1 cellular context compared by ENCODE assay signal in the genomic region with DNA sequence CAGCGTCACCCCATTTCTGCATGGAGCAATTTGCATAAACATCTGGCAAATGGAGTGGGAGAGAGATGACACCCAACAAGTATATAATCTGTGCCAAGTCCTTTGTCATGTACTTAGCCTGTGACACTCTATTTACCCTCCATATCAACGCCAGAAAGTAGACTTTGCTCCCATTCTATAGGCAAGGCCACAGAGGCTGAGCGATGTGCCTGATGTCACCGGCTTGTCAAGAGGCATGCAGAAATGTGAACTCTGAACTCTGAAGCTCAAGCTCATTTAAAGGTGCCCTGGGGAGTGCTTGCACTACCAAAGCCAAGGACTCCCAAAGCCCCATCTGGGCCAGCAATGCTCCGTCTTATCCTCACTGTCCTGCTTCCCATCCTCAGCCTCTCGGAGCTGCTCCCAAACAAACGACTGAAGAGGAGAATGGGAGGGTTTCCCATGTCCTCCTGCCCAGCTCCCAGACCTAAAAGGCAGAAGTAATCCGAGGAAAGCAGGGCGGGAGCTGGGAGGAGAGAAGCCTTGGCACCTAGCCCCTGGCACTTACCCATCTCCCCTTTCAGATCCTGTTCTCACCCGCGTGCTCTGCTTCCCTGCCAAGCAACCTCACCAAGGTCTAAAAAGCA.
TF ChIP-seq lines count a peak whose summit lies in the region.

No MANE protein-coding gene starts in this region.

TF ChIP-seq in HepG2, 621 proteins besides CTCF, POLR2A, EP300 and RAD21 (continued from another document and continues in another):
- no peak for TF ChIP-seq ZNF570 (CRISPR knock-in tag; IDR thresholded peaks at IDR 0.05; ENCODE audit: borderline replicate concordance)
- no peak for TF ChIP-seq ATAD3A (CRISPR knock-in tag; IDR thresholded peaks at IDR 0.05)
- peak; percentile 57; the same call in 1 of the 2 replicates for TF ChIP-seq ZNF788 (CRISPR knock-in tag; IDR thresholded peaks at IDR 0.05; ENCODE audit: borderline replicate concordance)
- TF ChIP-seq MAFG (CRISPR knock-in tag; IDR thresholded peaks at IDR 0.05): no peak
- TF ChIP-seq CCAR2 (optimal IDR thresholded peaks at IDR 0.05; ENCODE audit: low read depth, low read length): no peak
- TF ChIP-seq, protein P1, sequence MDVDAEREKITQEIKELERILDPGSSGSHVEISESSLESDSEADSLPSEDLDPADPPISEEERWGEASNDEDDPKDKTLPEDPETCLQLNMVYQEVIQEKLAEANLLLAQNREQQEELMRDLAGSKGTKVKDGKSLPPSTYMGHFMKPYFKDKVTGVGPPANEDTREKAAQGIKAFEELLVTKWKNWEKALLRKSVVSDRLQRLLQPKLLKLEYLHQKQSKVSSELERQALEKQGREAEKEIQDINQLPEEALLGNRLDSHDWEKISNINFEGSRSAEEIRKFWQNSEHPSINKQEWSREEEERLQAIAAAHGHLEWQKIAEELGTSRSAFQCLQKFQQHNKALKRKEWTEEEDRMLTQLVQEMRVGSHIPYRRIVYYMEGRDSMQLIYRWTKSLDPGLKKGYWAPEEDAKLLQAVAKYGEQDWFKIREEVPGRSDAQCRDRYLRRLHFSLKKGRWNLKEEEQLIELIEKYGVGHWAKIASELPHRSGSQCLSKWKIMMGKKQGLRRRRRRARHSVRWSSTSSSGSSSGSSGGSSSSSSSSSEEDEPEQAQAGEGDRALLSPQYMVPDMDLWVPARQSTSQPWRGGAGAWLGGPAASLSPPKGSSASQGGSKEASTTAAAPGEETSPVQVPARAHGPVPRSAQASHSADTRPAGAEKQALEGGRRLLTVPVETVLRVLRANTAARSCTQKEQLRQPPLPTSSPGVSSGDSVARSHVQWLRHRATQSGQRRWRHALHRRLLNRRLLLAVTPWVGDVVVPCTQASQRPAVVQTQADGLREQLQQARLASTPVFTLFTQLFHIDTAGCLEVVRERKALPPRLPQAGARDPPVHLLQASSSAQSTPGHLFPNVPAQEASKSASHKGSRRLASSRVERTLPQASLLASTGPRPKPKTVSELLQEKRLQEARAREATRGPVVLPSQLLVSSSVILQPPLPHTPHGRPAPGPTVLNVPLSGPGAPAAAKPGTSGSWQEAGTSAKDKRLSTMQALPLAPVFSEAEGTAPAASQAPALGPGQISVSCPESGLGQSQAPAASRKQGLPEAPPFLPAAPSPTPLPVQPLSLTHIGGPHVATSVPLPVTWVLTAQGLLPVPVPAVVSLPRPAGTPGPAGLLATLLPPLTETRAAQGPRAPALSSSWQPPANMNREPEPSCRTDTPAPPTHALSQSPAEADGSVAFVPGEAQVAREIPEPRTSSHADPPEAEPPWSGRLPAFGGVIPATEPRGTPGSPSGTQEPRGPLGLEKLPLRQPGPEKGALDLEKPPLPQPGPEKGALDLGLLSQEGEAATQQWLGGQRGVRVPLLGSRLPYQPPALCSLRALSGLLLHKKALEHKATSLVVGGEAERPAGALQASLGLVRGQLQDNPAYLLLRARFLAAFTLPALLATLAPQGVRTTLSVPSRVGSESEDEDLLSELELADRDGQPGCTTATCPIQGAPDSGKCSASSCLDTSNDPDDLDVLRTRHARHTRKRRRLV (CRISPR knock-in tag; IDR thresholded peaks at IDR 0.05): no peak
- peak; percentile 87 for TF ChIP-seq CREB1 (IDR thresholded peaks at IDR 0.05)
- no peak for TF ChIP-seq CREB1 (CRISPR knock-in tag; IDR thresholded peaks at IDR 0.05)
- TF ChIP-seq ZKSCAN1 (IDR thresholded peaks at IDR 0.05; ENCODE audit: low read length): no peak
- TF ChIP-seq GATAD1 (CRISPR knock-in tag; IDR thresholded peaks at IDR 0.05): peak; percentile 50; the same call in 1 of the 2 replicates
- TF ChIP-seq AGO2 (optimal IDR thresholded peaks at IDR 0.05; ENCODE audit: low read depth, low read length): no peak
- TF ChIP-seq, protein P2, sequence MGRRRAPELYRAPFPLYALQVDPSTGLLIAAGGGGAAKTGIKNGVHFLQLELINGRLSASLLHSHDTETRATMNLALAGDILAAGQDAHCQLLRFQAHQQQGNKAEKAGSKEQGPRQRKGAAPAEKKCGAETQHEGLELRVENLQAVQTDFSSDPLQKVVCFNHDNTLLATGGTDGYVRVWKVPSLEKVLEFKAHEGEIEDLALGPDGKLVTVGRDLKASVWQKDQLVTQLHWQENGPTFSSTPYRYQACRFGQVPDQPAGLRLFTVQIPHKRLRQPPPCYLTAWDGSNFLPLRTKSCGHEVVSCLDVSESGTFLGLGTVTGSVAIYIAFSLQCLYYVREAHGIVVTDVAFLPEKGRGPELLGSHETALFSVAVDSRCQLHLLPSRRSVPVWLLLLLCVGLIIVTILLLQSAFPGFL (CRISPR knock-in tag; IDR thresholded peaks at IDR 0.05): no peak
- TF ChIP-seq IKZF1 (IDR thresholded peaks at IDR 0.05): no peak
- 0 out of 2 replicates have a peak, but pooled peaks have one; percentile 31 for TF ChIP-seq HMG20B (CRISPR knock-in tag; conservative IDR thresholded peaks at IDR 0.05)
- TF ChIP-seq, protein P3, sequence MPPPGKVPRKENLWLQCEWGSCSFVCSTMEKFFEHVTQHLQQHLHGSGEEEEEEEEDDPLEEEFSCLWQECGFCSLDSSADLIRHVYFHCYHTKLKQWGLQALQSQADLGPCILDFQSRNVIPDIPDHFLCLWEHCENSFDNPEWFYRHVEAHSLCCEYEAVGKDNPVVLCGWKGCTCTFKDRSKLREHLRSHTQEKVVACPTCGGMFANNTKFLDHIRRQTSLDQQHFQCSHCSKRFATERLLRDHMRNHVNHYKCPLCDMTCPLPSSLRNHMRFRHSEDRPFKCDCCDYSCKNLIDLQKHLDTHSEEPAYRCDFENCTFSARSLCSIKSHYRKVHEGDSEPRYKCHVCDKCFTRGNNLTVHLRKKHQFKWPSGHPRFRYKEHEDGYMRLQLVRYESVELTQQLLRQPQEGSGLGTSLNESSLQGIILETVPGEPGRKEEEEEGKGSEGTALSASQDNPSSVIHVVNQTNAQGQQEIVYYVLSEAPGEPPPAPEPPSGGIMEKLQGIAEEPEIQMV (CRISPR knock-in tag; IDR thresholded peaks at IDR 0.05; ENCODE audit: low read depth): peak; percentile 47
- TF ChIP-seq, protein P4, sequence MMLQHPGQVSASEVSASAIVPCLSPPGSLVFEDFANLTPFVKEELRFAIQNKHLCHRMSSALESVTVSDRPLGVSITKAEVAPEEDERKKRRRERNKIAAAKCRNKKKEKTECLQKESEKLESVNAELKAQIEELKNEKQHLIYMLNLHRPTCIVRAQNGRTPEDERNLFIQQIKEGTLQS (CRISPR knock-in tag; IDR thresholded peaks at IDR 0.05): peak; percentile 86
- TF ChIP-seq ZNF263 (CRISPR knock-in tag; IDR thresholded peaks at IDR 0.05): no peak
- peak; percentile 45 for TF ChIP-seq MEF2D (CRISPR knock-in tag; IDR thresholded peaks at IDR 0.05)
- no peak for TF ChIP-seq ZSCAN20 (CRISPR knock-in tag; IDR thresholded peaks at IDR 0.05; ENCODE audit: borderline replicate concordance)
- no peak for TF ChIP-seq TP53 (CRISPR knock-in tag; conservative IDR thresholded peaks at IDR 0.05)
- no peak for TF ChIP-seq HNRNPL (IDR thresholded peaks at IDR 0.05; ENCODE audit: low read depth, low read length)
- no peak for TF ChIP-seq ZNF589 (CRISPR knock-in tag; conservative IDR thresholded peaks at IDR 0.05)
- TF ChIP-seq, protein P5, sequence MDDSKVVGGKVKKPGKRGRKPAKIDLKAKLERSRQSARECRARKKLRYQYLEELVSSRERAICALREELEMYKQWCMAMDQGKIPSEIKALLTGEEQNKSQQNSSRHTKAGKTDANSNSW (CRISPR knock-in tag; IDR thresholded peaks at IDR 0.05; ENCODE audit: borderline replicate concordance): no peak
- peak; percentile 68; the same call in 1 of the 2 replicates for TF ChIP-seq BCL6 (CRISPR knock-in tag; IDR thresholded peaks at IDR 0.05)
- TF ChIP-seq SAFB2 (CRISPR knock-in tag; IDR thresholded peaks at IDR 0.05; ENCODE audit: borderline replicate concordance, low read depth): peak; percentile 79; the same call in 1 of the 2 replicates
- TF ChIP-seq, protein P6, sequence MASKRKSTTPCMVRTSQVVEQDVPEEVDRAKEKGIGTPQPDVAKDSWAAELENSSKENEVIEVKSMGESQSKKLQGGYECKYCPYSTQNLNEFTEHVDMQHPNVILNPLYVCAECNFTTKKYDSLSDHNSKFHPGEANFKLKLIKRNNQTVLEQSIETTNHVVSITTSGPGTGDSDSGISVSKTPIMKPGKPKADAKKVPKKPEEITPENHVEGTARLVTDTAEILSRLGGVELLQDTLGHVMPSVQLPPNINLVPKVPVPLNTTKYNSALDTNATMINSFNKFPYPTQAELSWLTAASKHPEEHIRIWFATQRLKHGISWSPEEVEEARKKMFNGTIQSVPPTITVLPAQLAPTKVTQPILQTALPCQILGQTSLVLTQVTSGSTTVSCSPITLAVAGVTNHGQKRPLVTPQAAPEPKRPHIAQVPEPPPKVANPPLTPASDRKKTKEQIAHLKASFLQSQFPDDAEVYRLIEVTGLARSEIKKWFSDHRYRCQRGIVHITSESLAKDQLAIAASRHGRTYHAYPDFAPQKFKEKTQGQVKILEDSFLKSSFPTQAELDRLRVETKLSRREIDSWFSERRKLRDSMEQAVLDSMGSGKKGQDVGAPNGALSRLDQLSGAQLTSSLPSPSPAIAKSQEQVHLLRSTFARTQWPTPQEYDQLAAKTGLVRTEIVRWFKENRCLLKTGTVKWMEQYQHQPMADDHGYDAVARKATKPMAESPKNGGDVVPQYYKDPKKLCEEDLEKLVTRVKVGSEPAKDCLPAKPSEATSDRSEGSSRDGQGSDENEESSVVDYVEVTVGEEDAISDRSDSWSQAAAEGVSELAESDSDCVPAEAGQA (IDR thresholded peaks at IDR 0.05; ENCODE audit: low read depth): peak; percentile 88
- TF ChIP-seq, protein P6 (CRISPR knock-in tag; IDR thresholded peaks at IDR 0.05; ENCODE audit: borderline replicate concordance): no peak
- no peak; the same call in 1 of the 2 replicates for TF ChIP-seq ZNF547 (CRISPR knock-in tag; IDR thresholded peaks at IDR 0.05)
- TF ChIP-seq, protein P7, sequence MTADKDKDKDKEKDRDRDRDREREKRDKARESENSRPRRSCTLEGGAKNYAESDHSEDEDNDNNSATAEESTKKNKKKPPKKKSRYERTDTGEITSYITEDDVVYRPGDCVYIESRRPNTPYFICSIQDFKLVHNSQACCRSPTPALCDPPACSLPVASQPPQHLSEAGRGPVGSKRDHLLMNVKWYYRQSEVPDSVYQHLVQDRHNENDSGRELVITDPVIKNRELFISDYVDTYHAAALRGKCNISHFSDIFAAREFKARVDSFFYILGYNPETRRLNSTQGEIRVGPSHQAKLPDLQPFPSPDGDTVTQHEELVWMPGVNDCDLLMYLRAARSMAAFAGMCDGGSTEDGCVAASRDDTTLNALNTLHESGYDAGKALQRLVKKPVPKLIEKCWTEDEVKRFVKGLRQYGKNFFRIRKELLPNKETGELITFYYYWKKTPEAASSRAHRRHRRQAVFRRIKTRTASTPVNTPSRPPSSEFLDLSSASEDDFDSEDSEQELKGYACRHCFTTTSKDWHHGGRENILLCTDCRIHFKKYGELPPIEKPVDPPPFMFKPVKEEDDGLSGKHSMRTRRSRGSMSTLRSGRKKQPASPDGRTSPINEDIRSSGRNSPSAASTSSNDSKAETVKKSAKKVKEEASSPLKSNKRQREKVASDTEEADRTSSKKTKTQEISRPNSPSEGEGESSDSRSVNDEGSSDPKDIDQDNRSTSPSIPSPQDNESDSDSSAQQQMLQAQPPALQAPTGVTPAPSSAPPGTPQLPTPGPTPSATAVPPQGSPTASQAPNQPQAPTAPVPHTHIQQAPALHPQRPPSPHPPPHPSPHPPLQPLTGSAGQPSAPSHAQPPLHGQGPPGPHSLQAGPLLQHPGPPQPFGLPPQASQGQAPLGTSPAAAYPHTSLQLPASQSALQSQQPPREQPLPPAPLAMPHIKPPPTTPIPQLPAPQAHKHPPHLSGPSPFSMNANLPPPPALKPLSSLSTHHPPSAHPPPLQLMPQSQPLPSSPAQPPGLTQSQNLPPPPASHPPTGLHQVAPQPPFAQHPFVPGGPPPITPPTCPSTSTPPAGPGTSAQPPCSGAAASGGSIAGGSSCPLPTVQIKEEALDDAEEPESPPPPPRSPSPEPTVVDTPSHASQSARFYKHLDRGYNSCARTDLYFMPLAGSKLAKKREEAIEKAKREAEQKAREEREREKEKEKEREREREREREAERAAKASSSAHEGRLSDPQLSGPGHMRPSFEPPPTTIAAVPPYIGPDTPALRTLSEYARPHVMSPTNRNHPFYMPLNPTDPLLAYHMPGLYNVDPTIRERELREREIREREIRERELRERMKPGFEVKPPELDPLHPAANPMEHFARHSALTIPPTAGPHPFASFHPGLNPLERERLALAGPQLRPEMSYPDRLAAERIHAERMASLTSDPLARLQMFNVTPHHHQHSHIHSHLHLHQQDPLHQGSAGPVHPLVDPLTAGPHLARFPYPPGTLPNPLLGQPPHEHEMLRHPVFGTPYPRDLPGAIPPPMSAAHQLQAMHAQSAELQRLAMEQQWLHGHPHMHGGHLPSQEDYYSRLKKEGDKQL (CRISPR knock-in tag; IDR thresholded peaks at IDR 0.05; ENCODE audit: low read depth): peak; percentile 15; the same call in 1 of the 2 replicates
- TF ChIP-seq RELA (CRISPR knock-in tag; IDR thresholded peaks at IDR 0.05): no peak
- TF ChIP-seq FOSL2 (CRISPR knock-in tag; IDR thresholded peaks at IDR 0.05): peak; percentile 83
- TF ChIP-seq, protein P8, sequence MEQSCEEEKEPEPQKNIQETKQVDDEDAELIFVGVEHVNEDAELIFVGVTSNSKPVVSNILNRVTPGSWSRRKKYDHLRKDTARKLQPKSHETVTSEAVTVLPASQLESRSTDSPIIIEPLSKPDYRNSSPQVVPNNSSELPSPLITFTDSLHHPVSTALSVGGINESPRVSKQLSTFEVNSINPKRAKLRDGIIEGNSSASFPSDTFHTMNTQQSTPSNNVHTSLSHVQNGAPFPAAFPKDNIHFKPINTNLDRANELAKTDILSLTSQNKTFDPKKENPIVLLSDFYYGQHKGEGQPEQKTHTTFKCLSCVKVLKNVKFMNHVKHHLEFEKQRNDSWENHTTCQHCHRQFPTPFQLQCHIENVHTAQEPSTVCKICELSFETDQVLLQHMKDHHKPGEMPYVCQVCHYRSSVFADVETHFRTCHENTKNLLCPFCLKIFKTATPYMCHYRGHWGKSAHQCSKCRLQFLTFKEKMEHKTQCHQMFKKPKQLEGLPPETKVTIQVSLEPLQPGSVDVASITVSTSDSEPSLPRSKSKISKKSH (CRISPR knock-in tag; IDR thresholded peaks at IDR 0.05; ENCODE audit: borderline replicate concordance): no peak
- TF ChIP-seq CBX5 (CRISPR knock-in tag; IDR thresholded peaks at IDR 0.05; ENCODE audit: borderline replicate concordance): peak; percentile 82; the same call in 1 of the 2 replicates
- no peak for TF ChIP-seq ZNF446 (CRISPR knock-in tag; IDR thresholded peaks at IDR 0.05)
- peak; percentile 52; the same call in 1 of the 2 replicates for TF ChIP-seq KDM3A (CRISPR knock-in tag; IDR thresholded peaks at IDR 0.05; ENCODE audit: low read depth)
- no peak for TF ChIP-seq ZNF773 (CRISPR knock-in tag; IDR thresholded peaks at IDR 0.05; ENCODE audit: borderline replicate concordance)
- TF ChIP-seq PTBP1 (IDR thresholded peaks at IDR 0.05; ENCODE audit: low read depth, low read length, poor library complexity, severe bottlenecking): no peak
